In the genomic region with DNA sequence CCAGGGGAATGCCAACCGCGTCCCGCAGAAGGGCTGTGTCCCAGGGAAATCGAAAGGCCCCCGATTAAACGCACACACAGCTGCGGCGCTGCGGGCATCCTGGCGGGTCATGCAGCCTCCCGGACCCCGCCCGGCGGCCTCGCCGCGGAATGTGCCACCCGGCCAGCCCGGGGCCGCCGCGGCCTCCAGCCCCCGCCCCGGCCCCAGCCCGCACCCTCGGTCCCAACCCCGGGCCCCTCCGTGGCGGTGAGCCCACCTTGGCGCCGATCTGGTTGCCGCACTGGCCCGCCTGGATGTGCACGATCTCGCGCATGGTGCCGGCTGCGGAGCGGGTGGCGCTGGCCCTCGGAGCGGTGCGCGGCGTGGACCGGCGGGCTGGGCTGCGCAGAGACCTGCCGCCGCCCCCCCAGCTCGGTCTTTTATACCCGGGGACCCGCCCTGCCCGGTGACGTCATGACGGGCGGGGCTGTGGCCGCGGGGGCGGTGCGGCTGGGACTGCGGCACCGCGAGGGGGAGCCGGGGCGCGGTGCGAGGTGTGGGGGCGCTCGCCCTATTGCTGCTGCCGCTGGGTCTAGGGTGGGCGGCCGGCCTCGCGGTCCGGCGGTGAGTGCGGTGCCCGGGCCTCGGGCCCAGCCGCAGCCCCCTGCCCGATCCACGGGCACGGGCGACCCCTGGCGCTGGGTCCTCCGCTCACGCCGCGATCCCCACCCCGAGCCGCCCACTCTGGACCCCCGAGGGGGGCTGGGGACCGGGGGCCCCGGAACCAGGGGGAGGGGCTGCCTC, we compare ENCODE assay signal across 8 cellular contexts. TPM values are rescaled to one million over a fixed set of nuclear protein-coding genes. Genes with fewer than 3 reads are reported as not detected.
DNase-seq lines count a peak whose midpoint lies in the region; ATAC-seq, FAIRE-seq and TF ChIP-seq lines count a peak whose summit lies in the region.

TUBB2A (minus strand) TSS at position 394 of the 783 bp plus-strand sequence; CDS start at position 313, 81 bp downstream.

- H4K8ac ChIP-seq in H1 (ENCODE audit: extremely low read depth, insufficient read depth, low read length) (peak within 1 kb of the TSS; percentile 35), mesendoderm (ENCODE audit: low read depth, low read length) (peak within 1 kb of the TSS; percentile 95)

- H3K27ac ChIP-seq in AG04450 (ENCODE audit: low read depth, low read length) (peak within 1 kb of the TSS; percentile 52), H1 (ENCODE audit: low read depth, low read length) (peak within 1 kb of the TSS; percentile 24; the same call in 1 of the 2 replicates), mesendoderm (ENCODE audit: low read depth, low read length) (peak within 1 kb of the TSS; percentile 85)

- peaks cover 11% of the 10 kb centered on the region for H3K23me2 ChIP-seq in H1 (ENCODE audit: low read depth, low read length)

- H3K4me1 ChIP-seq in H1 (replicated peaks in 1 of 4; ENCODE audit: control insufficient read depth in 3 of 4, insufficient read depth in 4 of 4, low read length in 3 of 4), result peaks cover 0 to 20% (median 9%) of the 10 kb centered on the region in 4 experiments; a peak in 5 of 7 replicates
- H3K4me1 ChIP-seq in mesendoderm (ENCODE audit: control insufficient read depth, low read depth, low read length), result peaks cover 9% of the 10 kb centered on the region

- peak; percentile 56 for ATAC-seq in GM18858 (IDR thresholded peaks at IDR 0.05; ENCODE audit: unreplicated experiment)
- ATAC-seq in HG03066 (IDR thresholded peaks at IDR 0.05; ENCODE audit: low read depth, unreplicated experiment), result peak; percentile 66

- no peak within 1 kb of the TSS for H2AFZ ChIP-seq in H1 (ENCODE audit: low read length)

- H3K4me3 ChIP-seq in AG04450 (ENCODE audit: low read depth, low read length), result peak within 1 kb of the TSS; percentile 85
- H3K4me3 ChIP-seq in H1 (ENCODE audit: extremely low read depth in 1 of 4, insufficient read depth in 2 of 4, low read depth in 3 of 4, low read length in 4 of 4), result peak within 1 kb of the TSS; percentile 60 to 79 (median 74)
- peak within 1 kb of the TSS; percentile 97 for H3K4me3 ChIP-seq in mesendoderm (ENCODE audit: low read length)

- no peaks in the 10 kb centered on the region for H3K27me3 ChIP-seq in AG04450 (ENCODE audit: control insufficient read depth, insufficient read depth, low read length)
- no peaks in the 10 kb centered on the region for H3K27me3 ChIP-seq in H1 (replicated peaks in 1 of 4; ENCODE audit: control insufficient read depth in 3 of 4, extremely low read depth in 1 of 4, insufficient read depth in 3 of 4, low read length in 3 of 4)
- H3K27me3 ChIP-seq in mesendoderm (ENCODE audit: insufficient read depth, low read length, poor library complexity), result no peaks in the 10 kb centered on the region

- H2BK15ac ChIP-seq in H1 (ENCODE audit: low read length) (no peak within 1 kb of the TSS), mesendoderm (replicated peaks; ENCODE audit: low read depth) (peak within 1 kb of the TSS; percentile 27)

- H3K79me2 ChIP-seq in H1 (ENCODE audit: control insufficient read depth in 1 of 2, insufficient read depth in 2 of 2, low read length in 2 of 2) (peaks cover 0 to 8% of the 10 kb centered on the region in 2 experiments; a peak in 2 of 4 replicates), mesendoderm (ENCODE audit: control insufficient read depth, insufficient read depth, low read length) (peaks cover 23% of the 10 kb centered on the region)

- H2BK20ac ChIP-seq in H1 (ENCODE audit: low read length), result peak within 1 kb of the TSS; percentile 61; the same call in 1 of the 2 replicates

- FAIRE-seq in H1 (lab: Jason Lieb, UNC), result no peak

- peak; percentile 67 to 78 for TF ChIP-seq POLR2A in H1 (IDR thresholded peaks at IDR 0.05; ENCODE audit: control extremely low read depth in 1 of 2, low read depth in 2 of 2, low read length in 2 of 2)

- H3K4ac ChIP-seq in H1 (replicated peaks; ENCODE audit: insufficient read length, low read depth, low read length), result peak within 1 kb of the TSS; percentile 79
- H3K4ac ChIP-seq in mesendoderm (ENCODE audit: low read depth, low read length), result peak within 1 kb of the TSS; percentile 99

- H3K9ac ChIP-seq in H1 (replicated peaks in 1 of 4; ENCODE audit: extremely low read depth in 1 of 4, low read depth in 3 of 4, low read length in 3 of 4), result peak within 1 kb of the TSS; percentile 20 to 78 (median 66)
- H3K9ac ChIP-seq in mesendoderm (ENCODE audit: low read length), result peak within 1 kb of the TSS; percentile 96

- peaks cover 4 to 27% (median 12%) of the 10 kb centered on the region in 4 experiments; a peak in 6 of 8 replicates for H3K36me3 ChIP-seq in H1 (ENCODE audit: control insufficient read depth in 2 of 4, insufficient read depth in 4 of 4, low read length in 3 of 4)
- H3K36me3 ChIP-seq in mesendoderm (ENCODE audit: control insufficient read depth, insufficient read depth, low read length), result peaks cover 4% of the 10 kb centered on the region

- H2BK5ac ChIP-seq in H1 (ENCODE audit: low read depth, low read length) (peak within 1 kb of the TSS; percentile 82; the same call in 1 of the 2 replicates), mesendoderm (ENCODE audit: low read length) (peak within 1 kb of the TSS; percentile 21)

- H3K79me1 ChIP-seq in H1 (ENCODE audit: low read depth, low read length) (no peaks in the 10 kb centered on the region), mesendoderm (ENCODE audit: low read length) (peaks cover 7% of the 10 kb centered on the region)

- H4K91ac ChIP-seq in H1 (replicated peaks; ENCODE audit: insufficient read length, low read length), result no peak within 1 kb of the TSS

- H2BK120ac ChIP-seq in H1 (replicated peaks; ENCODE audit: low read depth, low read length) (no peak within 1 kb of the TSS), mesendoderm (ENCODE audit: low read depth, low read length) (peak within 1 kb of the TSS; percentile 99)

- H4K20me1 ChIP-seq in H1 (replicated peaks in 1 of 2; ENCODE audit: control insufficient read depth in 1 of 2, insufficient read depth in 2 of 2, low read length in 2 of 2), result peaks cover 2 to 5% of the 10 kb centered on the region in 2 experiments

- TF ChIP-seq CTCF in AG04450 (IDR thresholded peaks at IDR 0.05; ENCODE audit: low read depth, low read length) (peak; percentile 35), H1 (IDR thresholded peaks at IDR 0.05; ENCODE audit: control extremely low read depth in 1 of 3, insufficient read depth in 1 of 3, low read depth in 1 of 3, low read length in 3 of 3) (peak; percentile 30 to 61 (median 45))

- CTCF ChIA-PET in AG04450 (lab: Charles Lee), result interaction anchor here (0.6 to 1.6 kb wide), 14 partner anchors 8 to 812 kb away, joined by 3 to 14 read pairs (median 4); no protein-coding TSS in a partner anchor
- CTCF ChIA-PET in H1 (lab: Charles Lee; ENCODE audit: partially characterized antibody), result interaction anchor here (0.6 to 2.2 kb wide), 13 partner anchors 10 to 1731 kb away, joined by 3 to 13 read pairs (median 4); no protein-coding TSS in a partner anchor

- WGBS in H1 (ENCODE audit: extremely low coverage in 1 of 2, insufficient coverage in 1 of 2, insufficient read length in 1 of 2, insufficient replicate concordance in 2 of 2, low coverage in 1 of 2, low lambda C conversion rate in 2 of 2, missing lambda C conversion rate in 1 of 2), 2 experiments, result 2% methylated on average over 42 of the region's 95 CpGs; no CpG with 5 or more reads in 1 of the 2 experiments
- no CpG with 5 or more reads among the region's 95 CpGs for WGBS in mesendoderm (ENCODE audit: extremely low coverage, insufficient coverage, low lambda C conversion rate)

- no peak within 1 kb of the TSS; the same call in 1 of the 2 replicates for H2BK12ac ChIP-seq in H1 (ENCODE audit: low read depth, low read length)

- H3K18ac ChIP-seq in H1 (ENCODE audit: extremely low read depth, low read length) (peak within 1 kb of the TSS; percentile 90), mesendoderm (ENCODE audit: low read length) (peak within 1 kb of the TSS; percentile 98)

- peak; percentile 38 for DNase-seq in AG04450 (ENCODE audit: low read depth, low spot score)
- DNase-seq in NCI-H526 treated with DMSO at 0.1 percent for 48 hours (lab: John Stamatoyannopoulos, UW), result peak; percentile 21
- DNase-seq in activated CD8-positive, alpha-beta memory T cell treated with anti-CD3 and anti-CD28 coated beads for 4 hours (ENCODE audit: low read depth in 2 of 2), result peak; percentile 74 to 82
- DNase-seq in H1 (ENCODE audit: low read depth in 1 of 2, low spot score in 2 of 2), result peak in 1 of 2 experiments; percentile 90
- peak; percentile 85 for DNase-seq in mesendoderm
- DNase-seq in stimulated activated CD8-positive, alpha-beta memory T cell treated with anti-CD3 and anti-CD28 coated beads, Interleukin-15, amount 100 ng/mL, for 1 hour (ENCODE audit: low read depth), result peak; percentile 76

- H2AK5ac ChIP-seq in H1 (ENCODE audit: low read depth, low read length) (no peak within 1 kb of the TSS), mesendoderm (ENCODE audit: low read length) (no peak within 1 kb of the TSS)

- peak; percentile 1 to 34; a peak in 1 of 4 replicates for TF ChIP-seq RAD21 in H1 (IDR thresholded peaks at IDR 0.05 in 1 of 2, conservative IDR thresholded peaks at IDR 0.05 in 1 of 2; ENCODE audit: low read depth in 2 of 2, low read length in 2 of 2)

- H3K56ac ChIP-seq in H1 (replicated peaks; ENCODE audit: insufficient read length, low read depth, low read length) (peak within 1 kb of the TSS; percentile 83), mesendoderm (ENCODE audit: low read length) (peak within 1 kb of the TSS; percentile 95)

- POLR2A ChIA-PET in AG04450 (lab: Yijun Ruan, JAX), result interaction anchor here (0.6 to 1.8 kb wide), 14 partner anchors 8 to 105 kb away, joined by 3 to 16 read pairs (median 4); partner anchors contain the start of genes BPHL and PSMG4
- POLR2A ChIA-PET in H1 (lab: Charles Lee; ENCODE audit: partially characterized antibody), result interaction anchor here (0.6 to 4.3 kb wide), 25 partner anchors 8 to 431 kb away, joined by 3 to 24 read pairs (median 5); partner anchors contain the start of genes NQO2 and TUBB2B

- H3K14ac ChIP-seq in H1 (ENCODE audit: insufficient read length), result no peak within 1 kb of the TSS

- no peaks in the 10 kb centered on the region; the same call in 1 of the 2 replicates for H3K9me3 ChIP-seq in AG04450 (ENCODE audit: control insufficient read depth, insufficient read depth, low read length)
- H3K9me3 ChIP-seq in H1 (ENCODE audit: insufficient read depth in 2 of 2, low read depth in 1 of 2, low read length in 1 of 2), result no peaks in the 10 kb centered on the region

- peak in 1 of 2 experiments; percentile 43; a peak in 1 of 3 replicates for TF ChIP-seq EP300 in H1 (IDR thresholded peaks at IDR 0.05; ENCODE audit: borderline replicate concordance in 1 of 2, low read depth in 2 of 2, low read length in 2 of 2)

- H3K4me2 ChIP-seq in H1 (ENCODE audit: insufficient read depth in 1 of 2, low read depth in 2 of 2, low read length in 2 of 2) (peak within 1 kb of the TSS; percentile 77 to 96), mesendoderm (ENCODE audit: low read length) (peak within 1 kb of the TSS; percentile 69)

- peak within 1 kb of the TSS; percentile 10 for H4K5ac ChIP-seq in H1 (ENCODE audit: insufficient read length, low read depth, low read length)
- H4K5ac ChIP-seq in mesendoderm (ENCODE audit: low read length), result no peak within 1 kb of the TSS

- no peak within 1 kb of the TSS for H3K23ac ChIP-seq in H1 (ENCODE audit: insufficient read length)
- no peak within 1 kb of the TSS for H3K23ac ChIP-seq in mesendoderm (ENCODE audit: low read length)

RNA-seq across cellular contexts. Expression of gene TUBB2A, which starts in this region (rescaled TPM):
- polyA plus RNA-seq in AG04450 (2011; rRNA removed) (111 and 138 TPM in 2 replicates), H1 (2011; rRNA removed) (315 and 408 TPM in 2 replicates)
- 118 and 150 TPM in 2 replicates for polyA minus RNA-seq in AG04450 (2011; rRNA and poly(A)+ RNA removed)
- total RNA-seq in H1 (2021; fragmentation: NEBNext Ultra II Directional; extraction: Animal tissue kit (Norgen Biotek cat#: 25700)), result 330 and 349 TPM in 2 replicates
- 319 TPM for polyA plus RNA-seq in H1 (2011; cell fraction: cytosol; rRNA removed)
- polyA plus RNA-seq in H1 (2011; cell fraction: nucleus; rRNA removed), result 327 TPM
- polyA plus RNA-seq in H1 (2012, experiment 1 of 2), result 269 to 376 TPM (median 351 TPM) in 4 replicates
- polyA plus RNA-seq in H1 (2012, experiment 2 of 2), result 288 TPM
- 294 TPM for polyA plus RNA-seq in H1 (2013, experiment 1 of 2)
- 283 TPM for polyA plus RNA-seq in H1 (2013, experiment 2 of 2)
- 135 and 152 TPM in 2 replicates for polyA minus RNA-seq in H1 (2011; rRNA and poly(A)+ RNA removed)
- 270 TPM for polyA minus RNA-seq in H1 (2011; cell fraction: cytosol; rRNA and poly(A)+ RNA removed)
- polyA minus RNA-seq in H1 (2011; cell fraction: nucleus; rRNA and poly(A)+ RNA removed), result 83.7 TPM
- 956 TPM for polyA plus RNA-seq in mesendoderm (2013, experiment 1 of 2)
- polyA plus RNA-seq in mesendoderm (2013, experiment 2 of 2), result 989 TPM

Comparison
In these comparisons a context has a peak if more than half of its experiments do, and no peak if none do; other contexts are left out.
1. H3K27ac ChIP-seq: peak in every context shown above with its lines; median percentile 85 in mesendoderm; 52 in AG04450; 24 in H1.